8 cellular contexts compared by ENCODE assay signal in genomic region chr11:5600374-5600851, GRCh38. TPM values are rescaled to one million over a fixed set of nuclear protein-coding genes. Genes with fewer than 3 reads are reported as not detected.
DNase-seq lines count a peak whose midpoint lies in the region; ATAC-seq and TF ChIP-seq lines count a peak whose summit lies in the region.

No MANE protein-coding gene starts in this region.

- H3K9ac ChIP-seq in endodermal cell (ENCODE audit: extremely low read depth, low read length, poor library complexity, severe bottlenecking) = no peak overlapping the region

- H3K4me1 ChIP-seq in endodermal cell (ENCODE audit: control insufficient read depth, insufficient read depth, low read length) (peaks cover 12% of the 10 kb centered on the region), mucosa of descending colon (ENCODE audit: low read depth) (no peaks in the 10 kb centered on the region)

- no peak overlapping the region for H3K4me3 Mint-ChIP-seq in endodermal cell

- CTCF ChIA-PET in AG04449 (lab: Yijun Ruan, JAX) = interaction anchor here (0.8 to 5.3 kb wide), 11 partner anchors 8 to 291 kb away, joined by 3 to 29 read pairs (median 4); no protein-coding TSS in a partner anchor

- H3K27me3 Mint-ChIP-seq in endodermal cell (ENCODE audit: insufficient read depth) = peaks cover 1% of the 10 kb centered on the region

- intact Hi-C loops in mucosa of descending colon (cut with DNase I, micrococcal nuclease) = no loop called here

- H3K27me3 ChIP-seq in endodermal cell (ENCODE audit: control insufficient read depth, insufficient read depth, low read length, poor library complexity, severe bottlenecking) = no peaks in the 10 kb centered on the region

- ATAC-seq in GM18499 (IDR thresholded peaks at IDR 0.05; ENCODE audit: insufficient read depth, unreplicated experiment) = peak; percentile 73
- ATAC-seq in HG02870 (IDR thresholded peaks at IDR 0.05; ENCODE audit: unreplicated experiment) = peak; percentile 95
- peak; percentile 88 for ATAC-seq in mucosa of descending colon

- peak; percentile 86 for TF ChIP-seq CTCF in AG04449 (IDR thresholded peaks at IDR 0.05; ENCODE audit: insufficient read depth, low read length, missing control alignments)
- peak; percentile 96 for TF ChIP-seq CTCF in endodermal cell (conservative IDR thresholded peaks at IDR 0.05)
- TF ChIP-seq CTCF in mucosa of descending colon (IDR thresholded peaks at IDR 0.05) = peak; percentile 69

- no peak overlapping the region for H3K27ac ChIP-seq in endodermal cell (ENCODE audit: low read depth, low read length)

- H3K27ac Mint-ChIP-seq in endodermal cell = peak overlapping the region; percentile 35

- 44 to 71% methylated on average over 5 to 9 of the region's 9 CpGs for WGBS in endodermal cell (ENCODE audit: insufficient coverage in 1 of 2, insufficient read length in 1 of 2), 2 experiments

- peaks cover 9% of the 10 kb centered on the region for H3K36me3 ChIP-seq in endodermal cell (ENCODE audit: control insufficient read depth, insufficient read depth, low read length)
- no peaks in the 10 kb centered on the region for H3K36me3 ChIP-seq in mucosa of descending colon (ENCODE audit: low read depth)

- H3K9me3 Mint-ChIP-seq in endodermal cell = no peaks in the 10 kb centered on the region

- H3K4me3 ChIP-seq in AG04449 (ENCODE audit: low read depth, low read length) (no peak overlapping the region), endodermal cell (ENCODE audit: low read length) (no peak overlapping the region), mucosa of descending colon (no peak overlapping the region)

- peaks cover 17% of the 10 kb centered on the region for H3K36me3 Mint-ChIP-seq in endodermal cell (ENCODE audit: low read depth)

- peaks cover 44% of the 10 kb centered on the region for H3K4me1 Mint-ChIP-seq in endodermal cell

- H3K9me3 ChIP-seq in endodermal cell (ENCODE audit: control insufficient read depth, low read length) (no peaks in the 10 kb centered on the region), mucosa of descending colon (no peaks in the 10 kb centered on the region)

- POLR2A ChIA-PET in AG04449 (lab: Yijun Ruan, JAX) = no interaction called here

- DNase-seq in AG04449 (ENCODE audit: low read depth, low spot score) (no peak), NCI-H2227 (lab: John Stamatoyannopoulos, UW; ENCODE audit: unreplicated experiment) (peak; percentile 74), endodermal cell (peak; percentile 89), mucosa of descending colon (peak; percentile 55 to 79 (median 57))
- DNase-seq in activated CD4-positive, alpha-beta T cell treated with anti-CD3 and anti-CD28 coated beads, Interleukin-2, amount 50 U/mL, for 4 hours = peak; percentile 51 to 55
- peak; percentile 23 to 27 for DNase-seq in stimulated activated CD8-positive, alpha-beta memory T cell treated with anti-CD3 and anti-CD28 coated beads, Interleukin-7, amount 100 ng/mL, for 4 hours (ENCODE audit: low read depth in 2 of 2)

RNA-seq across cellular contexts. Expression of gene TRIM6, which starts 4.0 kb away (rescaled TPM):
- total RNA-seq in endodermal cell (10 to 100 TPM; 17.4 to 26.1 TPM), mucosa of descending colon (1 to 10 TPM in 1 of 3 donors, under 1 TPM in 2; 0.43 to 4.6 (median 0.92) TPM)
- 5.4 TPM for polyA plus RNA-seq in endodermal cell (2013, experiment 1 of 2)
- polyA plus RNA-seq in endodermal cell (2013, experiment 2 of 2) = 5.6 TPM

RNA-seq across cellular contexts. Expression of gene OR52B6, which starts 19.7 kb away (rescaled TPM):
- total RNA-seq in endodermal cell = not detected
- polyA plus RNA-seq in endodermal cell (2013, experiment 1 of 2) = not detected
- polyA plus RNA-seq in endodermal cell (2013, experiment 2 of 2) = not detected
- total RNA-seq in mucosa of descending colon = not detected

RNA-seq across cellular contexts. Expression of gene TRIM34, which starts 24.4 kb away (rescaled TPM):
- total RNA-seq in endodermal cell = 1 to 10 TPM in 1 of 2 donors, under 1 TPM in 1; 0.68 to 1.2 TPM
- polyA plus RNA-seq in endodermal cell (2013, experiment 1 of 2) = 1.7 TPM
- polyA plus RNA-seq in endodermal cell (2013, experiment 2 of 2) = 1.7 TPM
- 10 to 100 TPM in 1 of 3 donors, 1 to 10 TPM in 2; 7.3 to 11.9 (median 8.5) TPM for total RNA-seq in mucosa of descending colon

RNA-seq across cellular contexts. Expression of gene OR52H1, which starts 52.1 kb away (rescaled TPM):
- total RNA-seq in endodermal cell = not detected
- polyA plus RNA-seq in endodermal cell (2013, experiment 1 of 2) = not detected
- polyA plus RNA-seq in endodermal cell (2013, experiment 2 of 2) = not detected
- under 1 TPM; 0.28 to 0.46 (median 0.39) TPM for total RNA-seq in mucosa of descending colon
